In the genomic region with DNA sequence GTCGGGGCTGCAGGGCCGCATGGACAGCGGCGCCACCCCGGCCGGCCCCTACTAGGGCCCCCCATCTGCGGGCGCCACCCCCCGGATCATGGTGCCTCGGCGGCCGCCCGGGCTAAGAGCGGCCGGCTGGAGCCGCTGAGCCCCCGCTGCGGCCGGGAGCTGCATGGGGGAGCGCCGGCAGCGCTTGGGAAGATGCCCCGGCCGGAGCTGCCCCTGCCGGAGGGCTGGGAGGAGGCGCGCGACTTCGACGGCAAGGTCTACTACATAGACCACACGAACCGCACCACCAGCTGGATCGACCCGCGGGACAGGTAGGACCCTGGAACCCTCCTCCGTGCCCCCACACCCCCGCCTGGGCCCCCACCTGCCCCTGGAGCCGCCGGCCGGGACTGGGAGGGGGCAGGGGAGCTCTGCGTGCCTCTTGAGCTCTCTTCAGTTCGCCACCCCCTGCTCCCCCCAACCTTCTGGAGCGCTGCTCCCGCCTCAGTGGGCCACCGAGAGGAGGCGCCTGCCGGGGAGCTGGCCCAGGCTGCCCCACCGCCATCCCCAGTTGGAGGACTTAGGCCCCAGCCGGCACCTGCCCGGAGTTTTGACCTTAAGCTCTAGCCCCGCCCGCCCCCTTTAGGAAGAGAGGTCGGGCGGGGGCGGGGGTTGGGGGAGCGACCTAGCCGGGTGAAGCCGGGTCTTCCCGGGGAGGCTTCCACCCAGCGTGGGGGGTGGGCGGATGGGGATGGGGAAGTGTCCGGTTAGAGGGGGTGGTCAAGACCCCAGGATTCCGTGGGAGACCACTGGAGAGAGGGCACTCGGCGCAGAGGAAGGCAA, we compare ENCODE assay signal across 8 cellular contexts. TPM values are rescaled to one million over a fixed set of nuclear protein-coding genes. Genes with fewer than 3 reads are reported as not detected.
DNase-seq lines count a peak whose midpoint lies in the region; ATAC-seq, FAIRE-seq and TF ChIP-seq lines count a peak whose summit lies in the region.

No MANE protein-coding gene starts in this region.

- no peaks in the 10 kb centered on the region for H3K36me3 ChIP-seq in transverse colon

- in situ Hi-C loops in transverse colon (cut with MboI; ENCODE audit: low pct_ligation_motif_present in 1 of 4, low pct_unique_long_range_greater_than_20kb in 1 of 4, low sequenced_read_pairs in 3 of 4), result loop anchor here in 1 of 4 donors (25.0 kb wide), 1 partner anchor 370 kb away; no protein-coding TSS in a partner anchor

- TF ChIP-seq RAD21 in A549 (conservative IDR thresholded peaks at IDR 0.05 in 1 of 2, IDR thresholded peaks at IDR 0.05 in 1 of 2), result no peak; a peak in 1 of 5 replicates

- H3K4me1 Mint-ChIP-seq in activated T-helper 17 cell treated with anti-CD3 and anti-CD28 coated beads, Interleukin-2, amount 50 U/mL, for 72 hours, result peaks cover 15% of the 10 kb centered on the region

- peak overlapping the region; percentile 96 for H3K4me2 ChIP-seq in A549

- peak overlapping the region; percentile 34 for H3K4me3 Mint-ChIP-seq in activated T-helper 17 cell treated with anti-CD3 and anti-CD28 coated beads, Interleukin-2, amount 50 U/mL, for 72 hours

- H3K9me3 Mint-ChIP-seq in activated T-helper 17 cell treated with anti-CD3 and anti-CD28 coated beads, Interleukin-2, amount 50 U/mL, for 72 hours, result no peaks in the 10 kb centered on the region

- H3K27ac ChIP-seq in A549, result peak overlapping the region; percentile 97
- H3K27ac ChIP-seq in transverse colon, result peak overlapping the region; percentile 36 to 79 (median 66)

- TF ChIP-seq EP300 in A549 (IDR thresholded peaks at IDR 0.05), result no peak
- TF ChIP-seq EP300 in transverse colon (IDR thresholded peaks at IDR 0.05; ENCODE audit: low read depth), result no peak

- no peak overlapping the region for H3K27ac Mint-ChIP-seq in activated T-helper 17 cell treated with anti-CD3 and anti-CD28 coated beads, Interleukin-2, amount 50 U/mL, for 72 hours

- POLR2A ChIA-PET in A549 (lab: Yijun Ruan, JAX), result interaction anchor here (0.7 to 1.7 kb wide), 4 partner anchors 9 to 38 kb away, joined by 3 to 10 read pairs (median 3); no protein-coding TSS in a partner anchor

- WGBS in A549 (ENCODE audit: missing lambda C conversion rate), result 0% methylated on average over 11 of the region's 65 CpGs
- WGBS in transverse colon (ENCODE audit: low coverage in 1 of 2), 2 donors, result 4% methylated on average over 27 of the region's 65 CpGs; no CpG with 5 or more reads in 1 of the 2 donors

- H3K27me3 ChIP-seq in transverse colon, result peaks cover 31% of the 10 kb centered on the region

- DNase-seq in A549 (ENCODE audit: low read depth in 1 of 2, low spot score in 1 of 2) (no peak), iPS-NIHi11 (ENCODE audit: low spot score) (peak; percentile 63), transverse colon (peak; percentile 29)
- DNase-seq in activated CD4-positive, CD25-positive, alpha-beta regulatory T cell treated with anti-CD3 and anti-CD28 coated beads, Interleukin-2, amount 50 U/mL, for 72 hours, result no peak
- no peak for DNase-seq in activated CD4-positive, alpha-beta T cell treated with anti-CD3 and anti-CD28 coated beads for 48 hours

- ATAC-seq in A549, result peak; percentile 35 to 51
- ATAC-seq in GM18867 (IDR thresholded peaks at IDR 0.05; ENCODE audit: unreplicated experiment), result peak; percentile 24
- ATAC-seq in HG03280 (IDR thresholded peaks at IDR 0.05; ENCODE audit: unreplicated experiment), result peak; percentile 25
- peak; percentile 12 for ATAC-seq in activated T-helper 17 cell treated with anti-CD3 and anti-CD28 coated beads, Interleukin-2, amount 50 U/mL, for 72 hours (replicated peaks)

- CTCF ChIA-PET in A549 (lab: Yijun Ruan, JAX), result interaction anchor here (0.7 to 8.6 kb wide), 14 partner anchors 13 to 105 kb away, joined by 3 to 256 read pairs (median 5); no protein-coding TSS in a partner anchor

- intact Hi-C loops in transverse colon (cut with DNase I; ENCODE audit: low total_unique reads), result no loop called here

- no peaks in the 10 kb centered on the region for H3K9me3 ChIP-seq in A549
- no peaks in the 10 kb centered on the region for H3K9me3 ChIP-seq in transverse colon

- H3K27me3 Mint-ChIP-seq in activated T-helper 17 cell treated with anti-CD3 and anti-CD28 coated beads, Interleukin-2, amount 50 U/mL, for 72 hours, result peaks cover 4% of the 10 kb centered on the region

- TF ChIP-seq POLR2A in A549 (IDR thresholded peaks at IDR 0.05; ENCODE audit: low read length) (no peak), transverse colon (IDR thresholded peaks at IDR 0.05) (no peak)

- H3K4me1 ChIP-seq in A549 (peaks cover 74% of the 10 kb centered on the region), transverse colon (peaks cover 3 to 24% (median 14%) of the 10 kb centered on the region in 4 donors)

- H3K36me3 Mint-ChIP-seq in activated T-helper 17 cell treated with anti-CD3 and anti-CD28 coated beads, Interleukin-2, amount 50 U/mL, for 72 hours (ENCODE audit: low read depth), result no peaks in the 10 kb centered on the region

- H3K4me3 ChIP-seq in A549 (peak overlapping the region; percentile 94), transverse colon (peak overlapping the region; percentile 26 to 70 (median 58))

- no peak for FAIRE-seq in A549 (lab: Jason Lieb, UNC)

- TF ChIP-seq CTCF in A549 (IDR thresholded peaks at IDR 0.05) (no peak), transverse colon (IDR thresholded peaks at IDR 0.05) (no peak)

TF ChIP-seq in A549, 52 proteins besides CTCF, POLR2A, EP300 and RAD21:
- TF ChIP-seq JUN (IDR thresholded peaks at IDR 0.05), result peak in 1 of 2 experiments; percentile 11; a peak in 1 of 5 replicates
- TF ChIP-seq CBX8 (IDR thresholded peaks at IDR 0.05), result no peak

RNA-seq across cellular contexts. Expression of a gene that starts 0.7 kb away (rescaled TPM):
- polyA plus RNA-seq in A549 (2011; rRNA removed) (75.0 and 98.1 TPM in 2 replicates), A549 (2017; fragmentation: RNase III; extraction: RNeasy Plus Mini Kit Qiagen cat#74134 plus additional on column Dnase treatment) (88.5 to 113 TPM (median 92.2 TPM) in 3 replicates)
- polyA plus RNA-seq in A549 (2012; cell fraction: cytosol; rRNA removed), result 52.9 and 53.5 TPM in 2 replicates
- 45.0 and 53.1 TPM in 2 replicates for polyA plus RNA-seq in A549 (2012; cell fraction: nucleus; rRNA removed)
- polyA minus RNA-seq in A549 (2011; rRNA and poly(A)+ RNA removed), result 107 and 125 TPM in 2 replicates
- 1 to 10 TPM; 1.3 to 1.9 TPM for total RNA-seq in activated T-helper 17 cell treated with anti-CD3 and anti-CD28 coated beads, Interleukin-2, amount 50 U/mL, for 72 hours
- total RNA-seq in transverse colon, result 10 to 100 TPM; 10.1 to 34.8 (median 16.8) TPM

Comparison
In these comparisons a context has a peak if more than half of its experiments do, and no peak if none do; other contexts are left out.
1. DNase-seq: peak in iPS-NIHi11 (single experiment) and transverse colon (single experiment); none in A549 (0 of 2), activated CD4-positive, CD25-positive, alpha-beta regulatory T cell treated with anti-CD3 and anti-CD28 coated beads, Interleukin-2, amount 50 U/mL, for 72 hours (single experiment) and activated CD4-positive, alpha-beta T cell treated with anti-CD3 and anti-CD28 coated beads for 48 hours (single experiment).
2. Peak in every context shown above with its lines, with median percentiles within 50 percentile points of each other: ATAC-seq.